ENCODE assay signal across 8 cellular contexts in genomic region chr1:30824736-30825429, GRCh38.
DNase-seq lines count a peak whose midpoint lies in the region; ATAC-seq, FAIRE-seq and TF ChIP-seq lines count a peak whose summit lies in the region.

No MANE protein-coding gene starts in this region.

- peaks cover 5 to 11% (median 8%) of the 10 kb centered on the region in 3 donors for H3K4me1 Mint-ChIP-seq in IgD-negative memory B cell
- peaks cover 26% of the 10 kb centered on the region for H3K4me1 Mint-ChIP-seq in nephron progenitor cell

- no peak for TF ChIP-seq POLR2A in GM12891 (IDR thresholded peaks at IDR 0.05; ENCODE audit: low read depth, low read length)

- ATAC-seq in GM21447 (IDR thresholded peaks at IDR 0.05; ENCODE audit: unreplicated experiment), result no peak

- TF ChIP-seq CTCF in AG10803 (conservative IDR thresholded peaks at IDR 0.05; ENCODE audit: low read length) (no peak), nephron progenitor cell (IDR thresholded peaks at IDR 0.05) (no peak)

- H3K4me3 Mint-ChIP-seq in IgD-negative memory B cell, result peak overlapping the region in 3 of 4 donors; percentile 37 to 85 (median 57)
- peak overlapping the region; percentile 86 for H3K4me3 Mint-ChIP-seq in nephron progenitor cell

- H3K36me3 Mint-ChIP-seq in IgD-negative memory B cell (no peaks in the 10 kb centered on the region), nephron progenitor cell (ENCODE audit: low read depth) (no peaks in the 10 kb centered on the region)

- no peak for FAIRE-seq in GM12891 (lab: Jason Lieb, UNC)

- H3K9me3 Mint-ChIP-seq in IgD-negative memory B cell (peaks cover 0 to 2% (median under 1%) of the 10 kb centered on the region in 3 donors), nephron progenitor cell (no peaks in the 10 kb centered on the region)

- H3K27ac ChIP-seq in caudate nucleus (ENCODE audit: low read depth, low read length), result peak overlapping the region; percentile 93

- H3K27ac Mint-ChIP-seq in IgD-negative memory B cell, result peak overlapping the region in 2 of 3 donors; percentile 52 to 74
- H3K27ac Mint-ChIP-seq in nephron progenitor cell, result no peak overlapping the region

- DNase-seq in AG10803 (ENCODE audit: low read depth), result no peak
- DNase-seq in caudate nucleus (lab: John Stamatoyannopoulos, UW), result peak in 1 of 61 donors; percentile 63
- no peak for DNase-seq in nephron progenitor cell
- DNase-seq in superior temporal gyrus (ENCODE audit: extremely low spot score), result no peak
- no peak for DNase-seq in GM12891 (ENCODE audit: insufficient read length, low spot score)
- DNase-seq in NCI-H345 (lab: John Stamatoyannopoulos, UW), result no peak

- peak overlapping the region; percentile 51 for H3K4me3 ChIP-seq in AG10803 (ENCODE audit: low read length)

- H3K27me3 Mint-ChIP-seq in IgD-negative memory B cell (peaks cover 54% of the 10 kb centered on the region), nephron progenitor cell (ENCODE audit: low read depth, poor library complexity) (peaks cover 65% of the 10 kb centered on the region)

TF ChIP-seq in GM12891, 5 proteins besides CTCF, POLR2A, EP300 and RAD21:
- no peak for TF ChIP-seq SPI1 (IDR thresholded peaks at IDR 0.05; ENCODE audit: low read depth, low read length)
- TF ChIP-seq POLR2AphosphoS5 (IDR thresholded peaks at IDR 0.05; ENCODE audit: low read depth, low read length), result no peak
- TF ChIP-seq TAF1 (IDR thresholded peaks at IDR 0.05; ENCODE audit: low read depth, low read length), result no peak
- TF ChIP-seq PAX5 (IDR thresholded peaks at IDR 0.05; ENCODE audit: insufficient read depth, low read length, severe bottlenecking), result no peak
- TF ChIP-seq POU2F2 (IDR thresholded peaks at IDR 0.05; ENCODE audit: low read depth, low read length), result no peak
